In genomic region chr14:55760801-55761200, GRCh38 we compare ENCODE assay signal across 14 cellular contexts.
DNase-seq lines count a peak whose midpoint lies in the region; TF ChIP-seq lines count a peak whose summit lies in the region.
"Had no signal": no experiment of that assay in that cellular context is flagged by ENCODE, and none has a peak within 500 bp of the region (broad histone marks: within the 10 kb centered on the region; RNA-seq: fewer than 3 reads in every experiment).

No MANE protein-coding gene starts in this region.

- no peak for TF ChIP-seq EP300 in transverse colon (IDR thresholded peaks at IDR 0.05; ENCODE audit: low read depth)

- H3K36me3 Mint-ChIP-seq in activated T-helper 1 cell treated with anti-CD3 and anti-CD28 coated beads, Interleukin-12 subunit alpha, Interleukin-12 subunit beta, Interleukin-2, Interleukin-4 antibody, amounts not matched to agents 30 ng/mL and 10 ng/mL and 1 ng/mL, durations not matched to agents 14 hours and 24 hours and 36 hours (ENCODE audit: low read depth), result peaks cover 15% of the 10 kb centered on the region
- H3K36me3 Mint-ChIP-seq: CD4-positive, CD25-positive, alpha-beta regulatory T cell had no signal

- peaks cover 13% of the 10 kb centered on the region for H3K9me3 Mint-ChIP-seq in activated T-helper 1 cell treated with anti-CD3 and anti-CD28 coated beads, Interleukin-12 subunit alpha, Interleukin-12 subunit beta, Interleukin-2, Interleukin-4 antibody, amounts not matched to agents 30 ng/mL and 10 ng/mL and 1 ng/mL, durations not matched to agents 14 hours and 24 hours and 36 hours
- H3K9me3 Mint-ChIP-seq: GM23338 had no signal

- H3K27ac ChIP-seq in SJCRH30 (peak overlapping the region; percentile 97), transverse colon (no peak overlapping the region)

- H3K27ac Mint-ChIP-seq in activated T-helper 1 cell treated with anti-CD3 and anti-CD28 coated beads, Interleukin-12 subunit alpha, Interleukin-12 subunit beta, Interleukin-2, Interleukin-4 antibody, amounts not matched to agents 30 ng/mL and 10 ng/mL and 1 ng/mL, durations not matched to agents 14 hours and 24 hours and 36 hours, result no peak overlapping the region
- H3K27ac Mint-ChIP-seq: CD4-positive, CD25-positive, alpha-beta regulatory T cell; GM23338 had no signal

- intact Hi-C loops in activated T-helper 1 cell treated with anti-CD3 and anti-CD28 coated beads, Interleukin-12 subunit alpha, Interleukin-12 subunit beta, Interleukin-2, Interleukin-4 antibody, amounts not matched to agents 30 ng/mL and 10 ng/mL and 1 ng/mL, durations not matched to agents 14 hours and 24 hours and 36 hours (cut with micrococcal nuclease), result no loop called here
- intact Hi-C loops in transverse colon (cut with DNase I; ENCODE audit: low total_unique reads), result no loop called here

- H3K4me1 Mint-ChIP-seq in activated T-helper 1 cell treated with anti-CD3 and anti-CD28 coated beads, Interleukin-12 subunit alpha, Interleukin-12 subunit beta, Interleukin-2, Interleukin-4 antibody, amounts not matched to agents 30 ng/mL and 10 ng/mL and 1 ng/mL, durations not matched to agents 14 hours and 24 hours and 36 hours (ENCODE audit: low read depth), result peaks cover 57% of the 10 kb centered on the region

- H3K4me3 ChIP-seq in SJCRH30 (no peak overlapping the region), transverse colon (no peak overlapping the region)
- H3K4me3 ChIP-seq: GM23338 had no signal

- no peaks in the 10 kb centered on the region for H3K36me3 ChIP-seq in SJCRH30
- H3K36me3 ChIP-seq in transverse colon, result no peaks in the 10 kb centered on the region
- H3K36me3 ChIP-seq: BE2C had no signal

- DNase-seq in SJCRH30 (peak; percentile 87 to 89), foreskin melanocyte (peak; percentile 34), retina (peak; percentile 50), transverse colon (no peak), pons (ENCODE audit: low spot score) (no peak), NCI-H1436 treated with DMSO at 0.1 percent for 48 hours (lab: John Stamatoyannopoulos, UW) (no peak)
- DNase-seq in activated T-helper 1 cell treated with anti-CD3 and anti-CD28 coated beads, Interleukin-12 subunit alpha, Interleukin-12 subunit beta, Interleukin-2, Interleukin-4 antibody, amounts not matched to agents 30 ng/mL and 10 ng/mL and 1 ng/mL, durations not matched to agents 14 hours and 24 hours and 36 hours (ENCODE audit: low spot score), result no peak
- DNase-seq: ACHN; BE2C; C1 segment of cervical spinal cord; Caco-2; CD4-positive, CD25-positive, alpha-beta regulatory T cell; HCEC 1CT had no signal

- H3K27me3 Mint-ChIP-seq in activated T-helper 1 cell treated with anti-CD3 and anti-CD28 coated beads, Interleukin-12 subunit alpha, Interleukin-12 subunit beta, Interleukin-2, Interleukin-4 antibody, amounts not matched to agents 30 ng/mL and 10 ng/mL and 1 ng/mL, durations not matched to agents 14 hours and 24 hours and 36 hours (ENCODE audit: insufficient read depth), result peaks cover 10% of the 10 kb centered on the region

- TF ChIP-seq CTCF in transverse colon (IDR thresholded peaks at IDR 0.05), result no peak

- no peaks in the 10 kb centered on the region for H3K27me3 ChIP-seq in SJCRH30
- H3K27me3 ChIP-seq in transverse colon, result no peaks in the 10 kb centered on the region
- H3K27me3 ChIP-seq: BE2C had no signal

- H3K9me3 ChIP-seq in SJCRH30 (replicated peaks) (no peaks in the 10 kb centered on the region; the same call in 1 of the 2 replicates), transverse colon (no peaks in the 10 kb centered on the region)
- H3K9me3 ChIP-seq: BE2C, Caco-2 had no signal

- TF ChIP-seq POLR2A in transverse colon (IDR thresholded peaks at IDR 0.05), result no peak

- H3K4me1 ChIP-seq in SJCRH30, result peaks cover 45% of the 10 kb centered on the region
- no peaks in the 10 kb centered on the region for H3K4me1 ChIP-seq in transverse colon
- H3K4me1 ChIP-seq: BE2C had no signal

- H3K4me3 Mint-ChIP-seq in activated T-helper 1 cell treated with anti-CD3 and anti-CD28 coated beads, Interleukin-12 subunit alpha, Interleukin-12 subunit beta, Interleukin-2, Interleukin-4 antibody, amounts not matched to agents 30 ng/mL and 10 ng/mL and 1 ng/mL, durations not matched to agents 14 hours and 24 hours and 36 hours, result peak overlapping the region; percentile 62
- H3K4me3 Mint-ChIP-seq: CD4-positive, CD25-positive, alpha-beta regulatory T cell; GM23338 had no signal

- in situ Hi-C loops in transverse colon (cut with MboI; ENCODE audit: low pct_ligation_motif_present in 1 of 4, low pct_unique_long_range_greater_than_20kb in 1 of 4, low sequenced_read_pairs in 3 of 4), result no loop called here

- 93 to 96% methylated on average over 9 to 10 of the region's 10 CpGs for WGBS in transverse colon (ENCODE audit: low coverage in 1 of 2), 2 donors

Comparison
In these comparisons a context has a peak if more than half of its experiments do, and no peak if none do; other contexts are left out.
1. DNase-seq: peak in SJCRH30 (2 of 2), foreskin melanocyte (single experiment) and retina (single experiment); none in activated T-helper 1 cell treated with anti-CD3 and anti-CD28 coated beads, Interleukin-12 subunit alpha, Interleukin-12 subunit beta, Interleukin-2, Interleukin-4 antibody, amounts not matched to agents 30 ng/mL and 10 ng/mL and 1 ng/mL, durations not matched to agents 14 hours and 24 hours and 36 hours (single experiment), transverse colon (single experiment), pons (single experiment) and NCI-H1436 treated with DMSO at 0.1 percent for 48 hours (single experiment).